In the genomic region with DNA sequence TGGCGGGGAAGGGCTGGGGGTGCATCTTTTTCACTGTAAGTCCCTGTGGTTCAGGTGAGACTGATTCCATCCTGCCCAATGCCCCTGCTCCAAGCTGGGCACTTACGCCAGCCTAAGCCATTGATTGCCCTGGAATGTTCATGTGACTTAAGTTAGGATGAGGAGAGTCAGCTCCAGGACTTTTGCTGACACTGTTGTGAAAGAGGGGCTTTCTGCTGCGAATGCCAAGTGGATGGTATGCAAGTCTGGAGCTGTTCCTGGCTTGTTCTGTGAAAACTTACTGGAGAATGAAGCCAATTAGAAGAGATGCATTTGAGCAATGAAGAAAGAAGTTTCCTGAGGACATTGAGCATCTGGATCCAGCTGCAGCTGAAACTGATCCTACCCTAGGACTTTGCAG, we compare ENCODE assay signal across 13 cellular contexts.
DNase-seq lines count a peak whose midpoint lies in the region; ATAC-seq and TF ChIP-seq lines count a peak whose summit lies in the region.
"Had no signal": no experiment of that assay in that cellular context is flagged by ENCODE, and none has a peak within 500 bp of the region (broad histone marks: within the 10 kb centered on the region; RNA-seq: fewer than 3 reads in every experiment).

No MANE protein-coding gene starts in this region.

- WGBS in body of pancreas, 2 donors = 17 to 46% methylated on average over 2 to 3 of the region's 3 CpGs

- H3K27ac ChIP-seq in body of pancreas = no peak overlapping the region
- peak overlapping the region; percentile 50 for H3K27ac ChIP-seq in temporal lobe (ENCODE audit: low read depth, low read length)
- H3K27ac ChIP-seq: 22Rv1 had no signal

- H3K36me3 Mint-ChIP-seq in naive thymus-derived CD8-positive, alpha-beta T cell = no peaks in the 10 kb centered on the region
- H3K36me3 Mint-ChIP-seq: stimulated activated naive B cell treated with anti-CD40 and anti-IgM and Interleukin-4, amounts not matched to agents 10 μg/mL and 1 μg/mL and 100 μg/mL, for 72 hours had no signal

- H3K36me3 ChIP-seq in body of pancreas (replicated peaks in 1 of 2; ENCODE audit: insufficient read depth in 1 of 2, low read depth in 2 of 2) = no peaks in the 10 kb centered on the region

- no peak for TF ChIP-seq POLR2A in body of pancreas (IDR thresholded peaks at IDR 0.05)

- H3K27me3 ChIP-seq in body of pancreas = no peaks in the 10 kb centered on the region

- peak; percentile 25 for ATAC-seq in body of pancreas
- no peak for ATAC-seq in naive thymus-derived CD8-positive, alpha-beta T cell
- ATAC-seq in HG03378 (IDR thresholded peaks at IDR 0.05; ENCODE audit: unreplicated experiment) = no peak
- ATAC-seq: activated naive CD8-positive, alpha-beta T cell treated with anti-CD3 and anti-CD28 coated beads, Interleukin-2, amount 50 U/mL, for 24 hours had no signal

- no peaks in the 10 kb centered on the region for H3K9me3 ChIP-seq in body of pancreas

- no peak overlapping the region for H3K4me3 Mint-ChIP-seq in naive thymus-derived CD8-positive, alpha-beta T cell
- H3K4me3 Mint-ChIP-seq: activated naive CD8-positive, alpha-beta T cell treated with anti-CD3 and anti-CD28 coated beads, Interleukin-2, amount 50 U/mL, for 24 hours had no signal

- peaks cover 8 to 18% (median 14%) of the 10 kb centered on the region in 4 donors for H3K4me1 Mint-ChIP-seq in naive thymus-derived CD8-positive, alpha-beta T cell

- H3K4me1 ChIP-seq in body of pancreas = no peaks in the 10 kb centered on the region

- POLR2A ChIA-PET in naive thymus-derived CD8-positive, alpha-beta T cell (lab: Charles Lee) = no interaction called here

- intact Hi-C loops in body of pancreas (cut with DNase I) = no loop called here

- H3K4me3 ChIP-seq in body of pancreas = no peak overlapping the region
- H3K4me3 ChIP-seq: GM12878 had no signal

- DNase-seq in DMS 273 (lab: John Stamatoyannopoulos, UW; ENCODE audit: unreplicated experiment) (peak; percentile 70), DMS 273 treated with DMSO at 0.1 percent for 48 hours (lab: John Stamatoyannopoulos, UW) (no peak), body of pancreas (peak in 1 of 4 donors; percentile 20), inferior parietal cortex (ENCODE audit: extremely low spot score) (peak; percentile 16)
- DNase-seq in naive thymus-derived CD8-positive, alpha-beta T cell = no peak
- no peak for DNase-seq in activated naive CD4-positive, alpha-beta T cell (lab: John Stamatoyannopoulos, UW)
- DNase-seq: activated naive CD8-positive, alpha-beta T cell treated with anti-CD3 and anti-CD28 coated beads, Interleukin-2, amount 50 U/mL, for 24 hours; GOT3; stimulated activated naive B cell treated with anti-CD40 and anti-IgM and Interleukin-4, amounts not matched to agents 10 μg/mL and 1 μg/mL and 100 μg/mL, for 72 hours had no signal

- peak overlapping the region in 1 of 10 donors; percentile 2 for H3K27ac Mint-ChIP-seq in naive thymus-derived CD8-positive, alpha-beta T cell
- H3K27ac Mint-ChIP-seq: activated naive CD8-positive, alpha-beta T cell treated with anti-CD3 and anti-CD28 coated beads, Interleukin-2, amount 50 U/mL, for 24 hours had no signal

- no peak for TF ChIP-seq CTCF in body of pancreas (IDR thresholded peaks at IDR 0.05)

- H3K27me3 Mint-ChIP-seq in naive thymus-derived CD8-positive, alpha-beta T cell = peaks cover 3 to 11% (median 9%) of the 10 kb centered on the region in 5 donors

- H3K9me3 Mint-ChIP-seq in naive thymus-derived CD8-positive, alpha-beta T cell = no peaks in the 10 kb centered on the region
- H3K9me3 Mint-ChIP-seq: activated naive CD8-positive, alpha-beta T cell treated with anti-CD3 and anti-CD28 coated beads, Interleukin-2, amount 50 U/mL, for 24 hours; stimulated activated naive B cell treated with anti-CD40 and anti-IgM and Interleukin-4, amounts not matched to agents 10 μg/mL and 1 μg/mL and 100 μg/mL, for 72 hours had no signal

Comparison
In these comparisons a context has a peak if more than half of its experiments do, and no peak if none do; other contexts are left out.
1. DNase-seq: peak in DMS 273 (single experiment) and inferior parietal cortex (single experiment); none in DMS 273 treated with DMSO at 0.1 percent for 48 hours (single experiment), naive thymus-derived CD8-positive, alpha-beta T cell (0 of 10) and activated naive CD4-positive, alpha-beta T cell (0 of 4).